In the genomic region with DNA sequence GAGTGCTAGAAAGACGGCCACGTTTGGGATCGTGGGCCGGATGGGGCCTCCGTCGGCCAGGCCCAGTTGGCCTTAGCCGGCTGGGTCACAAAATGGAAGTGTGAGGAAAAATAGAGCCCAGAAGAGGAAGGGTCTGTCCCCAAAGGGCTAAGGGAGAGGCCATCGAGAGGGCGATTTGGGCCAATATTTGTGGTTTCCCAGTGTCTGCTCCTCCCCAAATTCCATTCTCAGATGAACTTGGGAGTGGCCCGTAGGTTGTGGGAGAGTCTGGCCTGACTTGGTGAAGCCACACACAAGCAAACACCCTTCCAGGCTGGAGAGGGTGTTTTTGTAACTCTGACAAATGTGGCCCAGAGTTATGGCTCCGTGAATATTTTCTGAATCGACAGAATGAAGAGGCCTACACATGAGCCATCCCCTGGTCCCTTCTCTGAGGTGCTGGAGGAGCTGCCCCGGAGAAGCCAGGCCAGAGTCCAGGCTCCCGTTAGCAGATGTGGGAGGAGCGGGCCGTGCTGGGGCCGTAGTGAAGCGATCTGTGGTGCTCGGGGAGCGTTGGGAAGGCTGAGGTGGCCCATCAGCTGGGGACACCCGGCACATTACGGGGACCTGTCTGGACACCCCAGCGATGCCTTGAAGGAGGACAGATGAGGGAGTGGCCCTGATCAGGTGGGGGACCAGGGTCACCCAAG, we compare ENCODE assay signal across 2 cellular contexts.
A peak's percentile ranks its signal among the peaks of the same experiment; 100 is the strongest.
TF ChIP-seq lines count a peak whose summit lies in the region.

No MANE protein-coding gene starts in this region.

TF ChIP-seq in HEK293, 187 proteins besides CTCF, POLR2A, EP300 and RAD21 (continued from another document and continues in another):
- TF ChIP-seq, protein P1, sequence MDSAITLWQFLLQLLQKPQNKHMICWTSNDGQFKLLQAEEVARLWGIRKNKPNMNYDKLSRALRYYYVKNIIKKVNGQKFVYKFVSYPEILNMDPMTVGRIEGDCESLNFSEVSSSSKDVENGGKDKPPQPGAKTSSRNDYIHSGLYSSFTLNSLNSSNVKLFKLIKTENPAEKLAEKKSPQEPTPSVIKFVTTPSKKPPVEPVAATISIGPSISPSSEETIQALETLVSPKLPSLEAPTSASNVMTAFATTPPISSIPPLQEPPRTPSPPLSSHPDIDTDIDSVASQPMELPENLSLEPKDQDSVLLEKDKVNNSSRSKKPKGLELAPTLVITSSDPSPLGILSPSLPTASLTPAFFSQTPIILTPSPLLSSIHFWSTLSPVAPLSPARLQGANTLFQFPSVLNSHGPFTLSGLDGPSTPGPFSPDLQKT (IDR thresholded peaks at IDR 0.05; ENCODE audit: borderline replicate concordance, low read depth, low read length), result no peak
- TF ChIP-seq ZSCAN23 (tag by site-specific recombination; IDR thresholded peaks at IDR 0.05), result no peak
- TF ChIP-seq MZF1 (tag by site-specific recombination; IDR thresholded peaks at IDR 0.05; ENCODE audit: borderline replicate concordance), result no peak
- no peak for TF ChIP-seq ZNF280C (tag by site-specific recombination; IDR thresholded peaks at IDR 0.05)
- no peak for TF ChIP-seq ZNF174 (tag by site-specific recombination; IDR thresholded peaks at IDR 0.05)
- TF ChIP-seq ZBTB21 (tag by site-specific recombination; IDR thresholded peaks at IDR 0.05), result no peak
- no peak for TF ChIP-seq ZNF324 (tag by site-specific recombination; IDR thresholded peaks at IDR 0.05)
- TF ChIP-seq, protein P2, sequence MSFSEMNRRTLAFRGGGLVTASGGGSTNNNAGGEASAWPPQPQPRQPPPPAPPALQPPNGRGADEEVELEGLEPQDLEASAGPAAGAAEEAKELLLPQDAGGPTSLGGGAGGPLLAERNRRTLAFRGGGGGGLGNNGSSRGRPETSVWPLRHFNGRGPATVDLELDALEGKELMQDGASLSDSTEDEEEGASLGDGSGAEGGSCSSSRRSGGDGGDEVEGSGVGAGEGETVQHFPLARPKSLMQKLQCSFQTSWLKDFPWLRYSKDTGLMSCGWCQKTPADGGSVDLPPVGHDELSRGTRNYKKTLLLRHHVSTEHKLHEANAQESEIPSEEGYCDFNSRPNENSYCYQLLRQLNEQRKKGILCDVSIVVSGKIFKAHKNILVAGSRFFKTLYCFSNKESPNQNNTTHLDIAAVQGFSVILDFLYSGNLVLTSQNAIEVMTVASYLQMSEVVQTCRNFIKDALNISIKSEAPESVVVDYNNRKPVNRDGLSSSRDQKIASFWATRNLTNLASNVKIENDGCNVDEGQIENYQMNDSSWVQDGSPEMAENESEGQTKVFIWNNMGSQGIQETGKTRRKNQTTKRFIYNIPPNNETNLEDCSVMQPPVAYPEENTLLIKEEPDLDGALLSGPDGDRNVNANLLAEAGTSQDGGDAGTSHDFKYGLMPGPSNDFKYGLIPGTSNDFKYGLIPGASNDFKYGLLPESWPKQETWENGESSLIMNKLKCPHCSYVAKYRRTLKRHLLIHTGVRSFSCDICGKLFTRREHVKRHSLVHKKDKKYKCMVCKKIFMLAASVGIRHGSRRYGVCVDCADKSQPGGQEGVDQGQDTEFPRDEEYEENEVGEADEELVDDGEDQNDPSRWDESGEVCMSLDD (tag by site-specific recombination; IDR thresholded peaks at IDR 0.05), result no peak
- peak; percentile 79 for TF ChIP-seq ZBTB8A (tag by site-specific recombination; IDR thresholded peaks at IDR 0.05)
- TF ChIP-seq ZNF341 (tag by site-specific recombination; IDR thresholded peaks at IDR 0.05; ENCODE audit: low read depth), result peak; percentile 17; the same call in 1 of the 2 replicates
- no peak for TF ChIP-seq ZNF792 (tag by site-specific recombination; IDR thresholded peaks at IDR 0.05)
- TF ChIP-seq KLF9 (tag by site-specific recombination; IDR thresholded peaks at IDR 0.05; ENCODE audit: low read depth), result 0 out of 2 replicates have a peak, but pooled peaks have one; percentile 8
- TF ChIP-seq, protein P3, sequence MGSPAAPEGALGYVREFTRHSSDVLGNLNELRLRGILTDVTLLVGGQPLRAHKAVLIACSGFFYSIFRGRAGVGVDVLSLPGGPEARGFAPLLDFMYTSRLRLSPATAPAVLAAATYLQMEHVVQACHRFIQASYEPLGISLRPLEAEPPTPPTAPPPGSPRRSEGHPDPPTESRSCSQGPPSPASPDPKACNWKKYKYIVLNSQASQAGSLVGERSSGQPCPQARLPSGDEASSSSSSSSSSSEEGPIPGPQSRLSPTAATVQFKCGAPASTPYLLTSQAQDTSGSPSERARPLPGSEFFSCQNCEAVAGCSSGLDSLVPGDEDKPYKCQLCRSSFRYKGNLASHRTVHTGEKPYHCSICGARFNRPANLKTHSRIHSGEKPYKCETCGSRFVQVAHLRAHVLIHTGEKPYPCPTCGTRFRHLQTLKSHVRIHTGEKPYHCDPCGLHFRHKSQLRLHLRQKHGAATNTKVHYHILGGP (tag by site-specific recombination; IDR thresholded peaks at IDR 0.05), result no peak
- 0 out of 2 replicates have a peak, but pooled peaks have one; percentile 29 for TF ChIP-seq ZNF76 (tag by site-specific recombination; IDR thresholded peaks at IDR 0.05; ENCODE audit: borderline replicate concordance, low read depth)
- TF ChIP-seq ZNF639 (tag by site-specific recombination; IDR thresholded peaks at IDR 0.05), result no peak
- no peak for TF ChIP-seq GLI2 (tag by site-specific recombination; IDR thresholded peaks at IDR 0.05; ENCODE audit: borderline replicate concordance, low read depth)
- TF ChIP-seq ZNF626 (tag by site-specific recombination; IDR thresholded peaks at IDR 0.05), result no peak
- no peak for TF ChIP-seq ZNF416 (tag by site-specific recombination; IDR thresholded peaks at IDR 0.05)
- TF ChIP-seq KLF1 (tag by site-specific recombination; IDR thresholded peaks at IDR 0.05), result peak; percentile 48; the same call in 1 of the 2 replicates
- no peak for TF ChIP-seq YY1 (tag by site-specific recombination; IDR thresholded peaks at IDR 0.05)

TF ChIP-seq in K562, 482 proteins besides CTCF, POLR2A, EP300 and RAD21 (continued from another document):
- TF ChIP-seq E4F1 (CRISPR knock-in tag; IDR thresholded peaks at IDR 0.05; ENCODE audit: borderline replicate concordance) (no peak), KDM1A (IDR thresholded peaks at IDR 0.05) (no peak), SIN3B (IDR thresholded peaks at IDR 0.05; ENCODE audit: low read depth) (no peak), ZNF445 (CRISPR knock-in tag; IDR thresholded peaks at IDR 0.05; ENCODE audit: low read depth) (no peak), FIP1L1 (IDR thresholded peaks at IDR 0.05; ENCODE audit: low read depth, low read length, poor library complexity, severe bottlenecking) (no peak), PTBP1 (IDR thresholded peaks at IDR 0.05; ENCODE audit: low read depth, low read length) (no peak), ZHX1 (conservative IDR thresholded peaks at IDR 0.05; ENCODE audit: low read length) (no peak), CREBBP (IDR thresholded peaks at IDR 0.05; ENCODE audit: low read depth, low read length) (no peak), CBFB (CRISPR knock-in tag; IDR thresholded peaks at IDR 0.05) (no peak)
